ENCODE assay signal across 23 cellular contexts in the genomic region with DNA sequence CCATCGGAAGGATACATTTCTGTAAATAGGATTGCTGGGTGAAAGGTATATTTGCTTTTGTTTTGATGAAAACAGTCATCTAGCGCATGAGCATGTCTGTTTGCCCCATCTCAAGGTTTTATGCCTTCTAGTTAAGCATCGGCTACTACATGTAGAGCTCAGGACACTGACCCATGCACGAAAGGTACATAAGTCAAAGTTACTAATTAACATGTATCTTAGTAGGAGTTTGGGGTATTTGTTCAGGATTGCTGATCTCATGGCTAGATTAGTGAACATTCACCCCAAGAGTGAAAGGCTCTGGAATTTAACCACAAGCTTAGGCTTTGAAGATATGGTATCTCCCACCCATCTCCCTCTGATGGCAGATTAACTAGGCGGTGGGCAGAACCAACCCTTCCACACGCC.
DNase-seq lines count a peak whose midpoint lies in the region; ATAC-seq, FAIRE-seq and TF ChIP-seq lines count a peak whose summit lies in the region.
"Had no signal": no experiment of that assay in that cellular context is flagged by ENCODE, and none has a peak within 500 bp of the region (broad histone marks: within the 10 kb centered on the region; RNA-seq: fewer than 3 reads in every experiment).

No MANE protein-coding gene starts in this region.

- CTCF ChIA-PET in HepG2 (lab: Yijun Ruan, JAX; ENCODE audit: low intra/inter-chr PET ratio, low total read pairs), result no interaction called here

- peak overlapping the region in 1 of 3 experiments; percentile 12; a peak in 2 of 6 replicates for H3K4me3 ChIP-seq in HepG2 (replicated peaks in 1 of 3; ENCODE audit: insufficient read depth in 1 of 3, low read depth in 2 of 3, low read length in 3 of 3)
- H3K4me3 ChIP-seq in neural progenitor cell, result no peak overlapping the region
- H3K4me3 ChIP-seq: MG63 had no signal

- H3K9ac ChIP-seq in HepG2 (ENCODE audit: insufficient read depth, low read depth, low read length) (no peak overlapping the region), neural progenitor cell (no peak overlapping the region)

- H3K36me3 ChIP-seq in HepG2 (replicated peaks in 1 of 2; ENCODE audit: control insufficient read depth in 1 of 2, insufficient read depth in 2 of 2, low read length in 2 of 2) (no peaks in the 10 kb centered on the region), neural progenitor cell (no peaks in the 10 kb centered on the region)
- H3K36me3 ChIP-seq: MG63 had no signal

- ATAC-seq in HepG2, result peak; percentile 73
- ATAC-seq: Panc1 had no signal

- DNase-seq in Caki2 (ENCODE audit: low read depth) (peak; percentile 69), glomerular visceral epithelial cell (ENCODE audit: extremely low spot score) (peak; percentile 30), HepG2 (ENCODE audit: low spot score) (peak; percentile 74), renal cortical epithelial cell (ENCODE audit: low read depth) (peak; percentile 84), head of caudate nucleus (no peak), neural progenitor cell (ENCODE audit: low spot score) (no peak)
- DNase-seq in stimulated activated CD4-positive, alpha-beta T cell treated with anti-CD3 and anti-CD28 coated beads, Interleukin-4, amount 100 ng/mL, for 24 hours, result no peak
- DNase-seq: CD8-positive, alpha-beta memory T cell; H9; HFFc6; KBM-7; MG63; NCI-H1105 treated with DMSO at 0.1 percent for 48 hours; NCI-H146; NCI-H1930; NCI-H446; NCI-H526; SHP77 treated with DMSO at 0.1 percent for 48 hours had no signal

- H4K20me1 ChIP-seq in HepG2 (ENCODE audit: insufficient read depth, low read length), result no peaks in the 10 kb centered on the region
- H4K20me1 ChIP-seq in neural progenitor cell (ENCODE audit: low read depth), result no peaks in the 10 kb centered on the region

- in situ Hi-C loops in Caki2 (cut with HindIII; ENCODE audit: low pct_unique_long_range_greater_than_20kb, low sequenced_read_pairs), result no loop called here
- in situ Hi-C loops in HepG2 (cut with HindIII; ENCODE audit: extremely low pct_ligation_motif_present, low pct_unique_long_range_greater_than_20kb), result loop anchor here (25.0 kb wide), 1 partner anchor 627 kb away; no protein-coding TSS in a partner anchor

- no peak for TF ChIP-seq CTCF in HepG2 (CRISPR knock-in tag; IDR thresholded peaks at IDR 0.05)
- no peak for TF ChIP-seq CTCF in neural progenitor cell (IDR thresholded peaks at IDR 0.05)

- no peak for TF ChIP-seq POLR2A in HepG2 (IDR thresholded peaks at IDR 0.05; ENCODE audit: insufficient read depth in 1 of 2, low read depth in 2 of 2, low read length in 2 of 2)

- H3K9me3 ChIP-seq in HepG2 (ENCODE audit: low read length) (no peaks in the 10 kb centered on the region), neural progenitor cell (ENCODE audit: low read depth) (no peaks in the 10 kb centered on the region)
- H3K9me3 ChIP-seq: MG63 had no signal

- no peaks in the 10 kb centered on the region for H3K9me3 Mint-ChIP-seq in neural progenitor cell
- H3K9me3 Mint-ChIP-seq: CD8-positive, alpha-beta memory T cell; H9; HFFc6 had no signal

- peaks cover 6% of the 10 kb centered on the region for H3K4me1 Mint-ChIP-seq in neural progenitor cell
- H3K4me1 Mint-ChIP-seq: H9 had no signal

- 0% methylated on average over 6 of the region's 6 CpGs for WGBS in HepG2 (ENCODE audit: low lambda C conversion rate)

- H3K4me3 Mint-ChIP-seq in neural progenitor cell, result no peak overlapping the region
- H3K4me3 Mint-ChIP-seq: B cell; CD8-positive, alpha-beta memory T cell; H9; HFFc6 had no signal

- H3K27ac ChIP-seq in HepG2 (ENCODE audit: extremely low read length, insufficient read depth, low read length) (no peak overlapping the region), neural progenitor cell (no peak overlapping the region)
- H3K27ac ChIP-seq: C4-2B had no signal

- H3K27me3 ChIP-seq in HepG2 (ENCODE audit: control insufficient read depth in 1 of 2, insufficient read depth in 2 of 2, low read length in 2 of 2) (peaks cover 0 to 7% of the 10 kb centered on the region in 2 experiments; a peak in 2 of 5 replicates), neural progenitor cell (no peaks in the 10 kb centered on the region)

- POLR2A ChIA-PET in HepG2 (lab: Yijun Ruan, JAX), result interaction anchor here (1.2 kb wide), 1 partner anchor 136 kb away, joined by 3 read pairs; a partner anchor contains a TSS

- no peak for TF ChIP-seq RAD21 in HepG2 (CRISPR knock-in tag; IDR thresholded peaks at IDR 0.05)

- H3K27me3 Mint-ChIP-seq in neural progenitor cell (ENCODE audit: insufficient read depth, low read depth), result peaks cover 2% of the 10 kb centered on the region

- FAIRE-seq in HepG2 (lab: Jason Lieb, UNC), result peak; percentile 87
- FAIRE-seq: D721Med, HTR-8/SVneo had no signal

- peak overlapping the region; percentile 41 for H3K4me2 ChIP-seq in HepG2 (ENCODE audit: low read depth, low read length)
- H3K4me2 ChIP-seq in neural progenitor cell, result no peak overlapping the region

- H3K4me1 ChIP-seq in HepG2 (ENCODE audit: insufficient read depth, low read length) (peaks cover 63% of the 10 kb centered on the region), neural progenitor cell (no peaks in the 10 kb centered on the region)

- no peaks in the 10 kb centered on the region for H3K79me2 ChIP-seq in HepG2 (ENCODE audit: insufficient read depth, low read length)
- H3K79me2 ChIP-seq in neural progenitor cell (ENCODE audit: low read depth), result no peaks in the 10 kb centered on the region

- intact Hi-C loops in HepG2 (cut with micrococcal nuclease; ENCODE audit: unreplicated experiment) (no loop called here), head of caudate nucleus (cut with DNase I) (no loop called here)

- H2AFZ ChIP-seq in HepG2 (ENCODE audit: low read length) (no peak overlapping the region), neural progenitor cell (replicated peaks) (no peak overlapping the region)

- no peak overlapping the region for H3K27ac Mint-ChIP-seq in neural progenitor cell
- H3K27ac Mint-ChIP-seq: B cell; CD8-positive, alpha-beta memory T cell; H9; HFFc6 had no signal

- no peaks in the 10 kb centered on the region for H3F3A ChIP-seq in neural progenitor cell (ENCODE audit: low read depth)

- no TSS peak for BruUV-seq in HepG2 (replicated peaks; lab: Mats Ljungman, UMichigan)

- no peak; a peak in 2 of 4 replicates for TF ChIP-seq EP300 in HepG2 (IDR thresholded peaks at IDR 0.05; ENCODE audit: low read depth in 2 of 2, low read length in 2 of 2)
- peak; percentile 35; the same call in 1 of the 2 replicates for TF ChIP-seq EP300 in HepG2 (CRISPR knock-in tag; IDR thresholded peaks at IDR 0.05; ENCODE audit: borderline replicate concordance)

- no peaks in the 10 kb centered on the region for H3K36me3 Mint-ChIP-seq in neural progenitor cell

TF ChIP-seq in HepG2, 621 proteins besides CTCF, POLR2A, EP300 and RAD21 (continues in another document):
- no peak for TF ChIP-seq ZNF879 (CRISPR knock-in tag; IDR thresholded peaks at IDR 0.05)
- TF ChIP-seq ZSCAN29 (CRISPR knock-in tag; conservative IDR thresholded peaks at IDR 0.05), result no peak
- TF ChIP-seq ATRX (CRISPR knock-in tag; IDR thresholded peaks at IDR 0.05; ENCODE audit: borderline replicate concordance), result no peak
- no peak for TF ChIP-seq GTF2F1 (IDR thresholded peaks at IDR 0.05; ENCODE audit: low read length)
- TF ChIP-seq IKZF1 (IDR thresholded peaks at IDR 0.05), result no peak
- TF ChIP-seq SNRNP70 (IDR thresholded peaks at IDR 0.05; ENCODE audit: low read depth, low read length), result no peak
- TF ChIP-seq HNF4A (CRISPR knock-in tag; IDR thresholded peaks at IDR 0.05), result peak; percentile 51
- no peak for TF ChIP-seq SOX6 (IDR thresholded peaks at IDR 0.05)
- TF ChIP-seq SOX6 (CRISPR knock-in tag; IDR thresholded peaks at IDR 0.05), result peak; percentile 63
- TF ChIP-seq ZFP82 (CRISPR knock-in tag; IDR thresholded peaks at IDR 0.05; ENCODE audit: borderline replicate concordance), result no peak
- TF ChIP-seq, protein P1, sequence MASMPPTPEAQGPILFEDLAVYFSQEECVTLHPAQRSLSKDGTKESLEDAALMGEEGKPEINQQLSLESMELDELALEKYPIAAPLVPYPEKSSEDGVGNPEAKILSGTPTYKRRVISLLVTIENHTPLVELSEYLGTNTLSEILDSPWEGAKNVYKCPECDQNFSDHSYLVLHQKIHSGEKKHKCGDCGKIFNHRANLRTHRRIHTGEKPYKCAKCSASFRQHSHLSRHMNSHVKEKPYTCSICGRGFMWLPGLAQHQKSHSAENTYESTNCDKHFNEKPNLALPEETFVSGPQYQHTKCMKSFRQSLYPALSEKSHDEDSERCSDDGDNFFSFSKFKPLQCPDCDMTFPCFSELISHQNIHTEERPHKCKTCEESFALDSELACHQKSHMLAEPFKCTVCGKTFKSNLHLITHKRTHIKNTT (CRISPR knock-in tag; IDR thresholded peaks at IDR 0.05), result no peak
- TF ChIP-seq, protein P2, sequence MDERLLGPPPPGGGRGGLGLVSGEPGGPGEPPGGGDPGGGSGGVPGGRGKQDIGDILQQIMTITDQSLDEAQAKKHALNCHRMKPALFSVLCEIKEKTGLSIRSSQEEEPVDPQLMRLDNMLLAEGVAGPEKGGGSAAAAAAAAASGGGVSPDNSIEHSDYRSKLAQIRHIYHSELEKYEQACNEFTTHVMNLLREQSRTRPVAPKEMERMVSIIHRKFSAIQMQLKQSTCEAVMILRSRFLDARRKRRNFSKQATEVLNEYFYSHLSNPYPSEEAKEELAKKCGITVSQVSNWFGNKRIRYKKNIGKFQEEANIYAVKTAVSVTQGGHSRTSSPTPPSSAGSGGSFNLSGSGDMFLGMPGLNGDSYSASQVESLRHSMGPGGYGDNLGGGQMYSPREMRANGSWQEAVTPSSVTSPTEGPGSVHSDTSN (CRISPR knock-in tag; IDR thresholded peaks at IDR 0.05), result no peak
- TF ChIP-seq HNRNPLL (IDR thresholded peaks at IDR 0.05; ENCODE audit: low read depth, low read length, poor library complexity, severe bottlenecking), result no peak
- no peak for TF ChIP-seq NAIF1 (CRISPR knock-in tag; IDR thresholded peaks at IDR 0.05; ENCODE audit: borderline replicate concordance)
- TF ChIP-seq MYNN (CRISPR knock-in tag; IDR thresholded peaks at IDR 0.05; ENCODE audit: low read depth), result no peak
- no peak for TF ChIP-seq ARID2 (CRISPR knock-in tag; IDR thresholded peaks at IDR 0.05; ENCODE audit: borderline replicate concordance)
- TF ChIP-seq ZNF619 (CRISPR knock-in tag; IDR thresholded peaks at IDR 0.05), result no peak
- TF ChIP-seq MTA1 (CRISPR knock-in tag; IDR thresholded peaks at IDR 0.05; ENCODE audit: borderline replicate concordance), result no peak
- no peak for TF ChIP-seq ZNF121 (CRISPR knock-in tag; IDR thresholded peaks at IDR 0.05)
- no peak for TF ChIP-seq DPF2 (CRISPR knock-in tag; IDR thresholded peaks at IDR 0.05; ENCODE audit: borderline replicate concordance, low read depth)
- TF ChIP-seq FOXA3 (CRISPR knock-in tag; IDR thresholded peaks at IDR 0.05), result no peak; the same call in none of the 2 replicates
- TF ChIP-seq ZNF678 (CRISPR knock-in tag; IDR thresholded peaks at IDR 0.05), result no peak

Comparison
In these comparisons a context has a peak if more than half of its experiments do, and no peak if none do; other contexts are left out.
1. DNase-seq: peak in Caki2 (single experiment), glomerular visceral epithelial cell (single experiment), HepG2 (single experiment) and renal cortical epithelial cell (single experiment); none in head of caudate nucleus (0 of 42), neural progenitor cell (single experiment) and stimulated activated CD4-positive, alpha-beta T cell treated with anti-CD3 and anti-CD28 coated beads, Interleukin-4, amount 100 ng/mL, for 24 hours (single experiment).